Comparison of ENCODE assay signal across 11 cellular contexts in the genomic region with DNA sequence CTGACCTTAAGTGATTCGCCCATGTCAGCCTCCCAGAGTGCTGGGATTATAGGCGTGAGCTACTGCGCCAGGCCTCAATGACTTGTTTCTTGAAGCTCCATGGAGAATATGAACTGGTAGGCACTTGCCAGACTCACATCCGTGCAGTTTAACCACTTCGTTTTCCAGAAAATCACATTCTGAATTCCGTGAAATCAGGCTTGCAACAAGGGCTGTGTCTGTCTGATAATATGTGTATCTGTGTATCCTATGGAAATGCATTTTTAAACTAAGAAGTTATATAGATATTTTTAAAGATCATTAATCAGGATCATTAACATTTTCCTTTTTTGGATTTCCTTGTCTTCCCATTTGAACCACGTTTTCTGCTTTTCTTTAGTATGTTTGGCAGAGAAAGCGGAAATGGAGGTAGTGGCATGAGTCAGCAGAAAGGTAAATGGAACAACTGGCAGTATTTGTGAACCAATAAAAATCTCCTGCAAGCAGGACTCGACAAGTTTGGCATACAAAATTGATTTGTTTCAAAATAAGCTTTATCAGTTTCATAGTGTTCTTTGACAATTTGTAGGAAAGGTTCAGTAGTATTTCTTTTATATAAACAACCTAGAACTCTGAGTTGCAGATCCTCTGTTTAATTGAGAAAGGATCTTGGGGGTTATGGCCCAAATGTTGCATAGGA. TPM values are rescaled to one million over a fixed set of nuclear protein-coding genes. Genes with fewer than 3 reads are reported as not detected.
DNase-seq lines count a peak whose midpoint lies in the region; ATAC-seq and TF ChIP-seq lines count a peak whose summit lies in the region.
"Had no signal": no experiment of that assay in that cellular context is flagged by ENCODE, and none has a peak within 500 bp of the region (broad histone marks: within the 10 kb centered on the region; RNA-seq: fewer than 3 reads in every experiment).

No MANE protein-coding gene starts in this region.

- TF ChIP-seq CTCF in RWPE2 (IDR thresholded peaks at IDR 0.05; ENCODE audit: poor library complexity, severe bottlenecking), result no peak
- TF ChIP-seq CTCF in stomach (IDR thresholded peaks at IDR 0.05), result no peak
- no peak for TF ChIP-seq CTCF in Peyer's patch (IDR thresholded peaks at IDR 0.05)
- TF ChIP-seq CTCF in spleen (IDR thresholded peaks at IDR 0.05 in 8 of 11, conservative IDR thresholded peaks at IDR 0.05 in 3 of 11), result no peak

- TF ChIP-seq POLR2A in stomach (IDR thresholded peaks at IDR 0.05) (no peak), Peyer's patch (IDR thresholded peaks at IDR 0.05) (no peak), spleen (IDR thresholded peaks at IDR 0.05) (no peak)

- ATAC-seq in RWPE2 (ENCODE audit: low read depth), result 0 out of 3 replicates have a peak, but pooled peaks have one; percentile 28

- no peak for TF ChIP-seq EP300 in stomach (IDR thresholded peaks at IDR 0.05)

- H3K4me3 ChIP-seq in RWPE2 (ENCODE audit: severe bottlenecking), result peak overlapping the region; percentile 6
- H3K4me3 ChIP-seq in esophagus (ENCODE audit: low read depth in 1 of 2, low read length in 2 of 2), result no peak overlapping the region
- H3K4me3 ChIP-seq in stomach, result no peak overlapping the region
- no peak overlapping the region for H3K4me3 ChIP-seq in Peyer's patch
- no peak overlapping the region for H3K4me3 ChIP-seq in spleen

- H3K4me1 ChIP-seq in RWPE2 (ENCODE audit: insufficient read depth, poor library complexity, severe bottlenecking), result peaks cover 85% of the 10 kb centered on the region
- peaks cover 2 to 9% of the 10 kb centered on the region in 2 donors for H3K4me1 ChIP-seq in esophagus (ENCODE audit: control insufficient read depth in 2 of 2, insufficient read depth in 2 of 2, low read length in 1 of 2)
- H3K4me1 ChIP-seq in stomach, result peaks cover 48 to 94% (median 70%) of the 10 kb centered on the region in 4 donors
- H3K4me1 ChIP-seq in Peyer's patch, result peaks cover 0 to 38% (median 0%) of the 10 kb centered on the region in 4 donors
- H3K4me1 ChIP-seq in spleen, result peaks cover 23 to 89% (median 48%) of the 10 kb centered on the region in 6 donors

- intact Hi-C loops in stomach (cut with DNase I; ENCODE audit: low total_unique reads), result no loop called here
- intact Hi-C loops in spleen (cut with DNase I; ENCODE audit: low total_unique reads), result no loop called here

- 54 to 58% methylated on average over 9 of the region's 9 CpGs for WGBS in esophagus, 2 donors
- WGBS in stomach, 5 donors, result 66 to 73% (median 67%) methylated on average over 9 of the region's 9 CpGs
- WGBS in spleen, 5 donors, result 61 to 78% (median 73%) methylated on average over 9 of the region's 9 CpGs

- H3K9me3 ChIP-seq in RWPE2 (ENCODE audit: severe bottlenecking) (no peaks in the 10 kb centered on the region), esophagus (ENCODE audit: control insufficient read depth in 2 of 2, insufficient read depth in 1 of 2, low read depth in 1 of 2, low read length in 1 of 2) (no peaks in the 10 kb centered on the region), stomach (no peaks in the 10 kb centered on the region), Peyer's patch (no peaks in the 10 kb centered on the region), spleen (no peaks in the 10 kb centered on the region)

- H3K36me3 ChIP-seq in RWPE2 (ENCODE audit: low read depth) (peaks cover 38% of the 10 kb centered on the region), esophagus (ENCODE audit: control insufficient read depth in 2 of 2, insufficient read depth in 2 of 2, low read length in 1 of 2) (peaks cover 0 to 2% of the 10 kb centered on the region in 2 donors), stomach (peaks cover 0 to 13% (median 7%) of the 10 kb centered on the region in 4 donors), Peyer's patch (no peaks in the 10 kb centered on the region), spleen (peaks cover 0 to 43% (median 10%) of the 10 kb centered on the region in 6 donors)

- H3K27me3 ChIP-seq in RWPE2 (ENCODE audit: insufficient read depth, poor library complexity, severe bottlenecking), result no peaks in the 10 kb centered on the region
- no peaks in the 10 kb centered on the region for H3K27me3 ChIP-seq in esophagus (ENCODE audit: control insufficient read depth in 1 of 2, insufficient read depth in 2 of 2, low read length in 2 of 2)
- no peaks in the 10 kb centered on the region for H3K27me3 ChIP-seq in stomach
- no peaks in the 10 kb centered on the region for H3K27me3 ChIP-seq in Peyer's patch
- no peaks in the 10 kb centered on the region for H3K27me3 ChIP-seq in spleen (replicated peaks in 1 of 7)

- peak; percentile 46 for DNase-seq in NCI-H510A treated with DMSO at 0.1 percent for 48 hours (lab: John Stamatoyannopoulos, UW)
- no peak for DNase-seq in NCI-H510A (lab: John Stamatoyannopoulos, UW)
- DNase-seq in RWPE2 (ENCODE audit: low spot score), result no peak
- DNase-seq in stomach, result no peak
- DNase-seq in Peyer's patch, result no peak
- DNase-seq in spleen, result no peak
- no peak for DNase-seq in SKM-1 treated with dmso at 0.1 percent for 144 hours (lab: John Stamatoyannopoulos, UW; ENCODE audit: unreplicated experiment)
- DNase-seq: ACHN; activated CD4-positive, alpha-beta memory T cell treated with anti-CD3 and anti-CD28 coated beads, Interleukin-2, amount 10 ng/mL, durations not matched to agents 7 days and 5 days; NCI-H1694 treated with DMSO at 0.1 percent for 48 hours had no signal

- H3K27ac ChIP-seq in RWPE2 (ENCODE audit: poor library complexity, severe bottlenecking), result peak overlapping the region; percentile 98
- H3K27ac ChIP-seq in esophagus (ENCODE audit: low read depth in 2 of 2, low read length in 1 of 2), result peak overlapping the region; percentile 80 to 85
- peak overlapping the region; percentile 32 to 74 (median 47) for H3K27ac ChIP-seq in stomach
- H3K27ac ChIP-seq in Peyer's patch, result peak overlapping the region in 2 of 4 donors; percentile 3 to 11
- H3K27ac ChIP-seq in spleen, result peak overlapping the region in 3 of 8 donors; percentile 17 to 29 (median 21)

RNA-seq across cellular contexts. Expression of gene USP10, which starts 33.0 kb away (rescaled TPM):
- polyA plus RNA-seq in esophagus (10 to 100 TPM; 17.1 to 25.9 TPM), stomach (10 to 100 TPM; 17.1 to 33.0 (median 22.6) TPM), spleen (10 to 100 TPM; 28.1 to 36.5 (median 36.3) TPM)
- total RNA-seq in stomach (100 to 1,000 TPM in 1 of 5 donors, 10 to 100 TPM in 4; 37.4 to 183 (median 54.2) TPM), Peyer's patch (10 to 100 TPM; 48.0 to 85.5 (median 59.9) TPM), spleen (100 to 1,000 TPM in 1 of 7 donors, 10 to 100 TPM in 6; 76.7 to 105 (median 87.7) TPM)
